ENCODE assay signal across 1 cellular context in the genomic region with DNA sequence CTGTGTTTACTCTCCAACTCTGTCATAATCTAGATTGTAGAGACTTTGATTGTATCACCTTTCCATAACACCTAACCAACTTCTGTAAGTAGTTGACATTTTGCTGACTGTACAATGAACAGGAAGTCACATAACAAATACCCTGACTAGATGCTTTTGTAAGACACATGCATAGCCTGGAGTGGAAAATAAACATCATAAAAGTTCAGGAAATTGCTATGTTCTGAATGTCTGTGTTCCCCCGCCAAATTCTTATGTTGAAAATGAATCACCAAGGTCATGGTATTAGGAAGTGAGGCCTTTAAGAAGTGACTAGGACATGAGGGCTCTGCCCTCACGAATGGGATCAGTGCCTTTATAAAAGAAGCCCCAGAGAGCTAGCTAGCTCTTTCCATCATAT.
TF ChIP-seq lines count a peak whose summit lies in the region.

No MANE protein-coding gene starts in this region.

TF ChIP-seq in HEK293T, 16 proteins besides CTCF, POLR2A, EP300 and RAD21 (continued from another document):
- TF ChIP-seq NFRKB (IDR thresholded peaks at IDR 0.05) (no peak), HDGF (IDR thresholded peaks at IDR 0.05; ENCODE audit: borderline replicate concordance) (no peak)
